ENCODE assay signal across 31 cellular contexts in genomic region chr3:65521032-65521431, GRCh38.
"Had no signal": no experiment of that assay in that cellular context is flagged by ENCODE, and none has a peak within 500 bp of the region (broad histone marks: within the 10 kb centered on the region; RNA-seq: fewer than 3 reads in every experiment).

No MANE protein-coding gene starts in this region.

- H3K9ac ChIP-seq: KMS-11, SK-N-SH had no signal

- H3K36me3 ChIP-seq: adrenal gland, breast epithelium, Peyer's patch, SJSA1 had no signal

- H3K4me1 ChIP-seq: adrenal gland, breast epithelium, Peyer's patch, SJSA1 had no signal

- DNase-seq: activated B cell treated with CpG ODN at 0.5 μM for 24 hours; activated CD4-positive, alpha-beta memory T cell treated with anti-CD3 and anti-CD28 coated beads for 36 hours; activated CD4-positive, alpha-beta T cell treated with anti-CD3 and anti-CD28 coated beads for 4 hours; activated CD4-positive, alpha-beta T cell treated with anti-CD3 and anti-CD28 coated beads, Interleukin-2, amount 50 U/mL, for 1 hour; activated CD4-positive, CD25-positive, alpha-beta regulatory T cell treated with anti-CD3 and anti-CD28 coated beads, Interleukin-2, amount 50 U/mL, for 72 hours; activated CD8-positive, alpha-beta memory T cell treated with anti-CD3 and anti-CD28 coated beads, Interleukin-2, amount 50 U/mL, for 4 hours; activated gamma-delta T cell treated with Interleukin-2 at 50 U/mL for 16 hours; activated naive CD4-positive, alpha-beta T cell treated with anti-CD3 and anti-CD28 coated beads for 36 hours; activated T-cell treated with anti-CD3 and anti-CD28 coated beads for 4 hours; activated T-cell treated with anti-CD3 and anti-CD28 coated beads, Interleukin-2, amount 50 U/mL, for 4 hours; adrenal gland; body of pancreas; NCI-H1417; NCI-H146; NCI-H187; NCI-H2081; NCI-H2171; NCI-H510A; NCI-H526; NCI-H82; NK-92 treated with Interleukin-12 subunit alpha and Interleukin-12 subunit beta, amount 100 ng/mL, for 24 hours; PC-3; Peyer's patch; RPMI8226; SHP77 treated with DMSO at 0.1 percent for 48 hours; SK-N-SH had no signal

- H3K27me3 ChIP-seq: adrenal gland, body of pancreas, breast epithelium, Peyer's patch, SJSA1 had no signal

- H3K27ac ChIP-seq: adrenal gland, body of pancreas, breast epithelium, KMS-11, Peyer's patch, SJSA1, VCaP had no signal

- H3K9me3 ChIP-seq: adrenal gland, body of pancreas, breast epithelium, Peyer's patch, SJSA1, SK-N-SH had no signal

- H3K4me3 ChIP-seq: adrenal gland, body of pancreas, breast epithelium, Peyer's patch, SJSA1 had no signal

- H3K4me2 ChIP-seq: KMS-11, SK-N-SH had no signal

- ATAC-seq: activated naive CD4-positive, alpha-beta T cell treated with anti-CD3 and anti-CD28 coated beads, Interleukin-2, amount 50 U/mL, for 72 hours; activated T-cell treated with anti-CD3 and anti-CD28 coated beads, Interleukin-2, amount 50 U/mL, for 4 hours; body of pancreas; PC-3 had no signal
